21 cellular contexts compared by ENCODE assay signal in genomic region chr1:66613187-66613586, GRCh38.
"Had no signal": no experiment of that assay in that cellular context is flagged by ENCODE, and none has a peak within 500 bp of the region (broad histone marks: within the 10 kb centered on the region; RNA-seq: fewer than 3 reads in every experiment).

No MANE protein-coding gene starts in this region.

- H3K36me3 ChIP-seq: heart right ventricle, tibial artery had no signal

- ATAC-seq: esophagus mucosa, heart right ventricle, left colon, right cardiac atrium had no signal

- H3K4me1 ChIP-seq: heart right ventricle, parathyroid adenoma had no signal

- H3K27ac ChIP-seq: heart right ventricle, parathyroid adenoma, skin epidermis, tibial artery had no signal

- H3K9me3 Mint-ChIP-seq: activated B cell treated with CpG ODN at 0.5 μM for 24 hours; dendritic cell treated with granulocyte-macrophage colony-stimulating factor and Interleukin-4, amounts not matched to agents 40 ng/mL and 50 ng/mL, for 4 days; memory B cell; nephron; stimulated activated naive CD8-positive, alpha-beta T cell treated with anti-CD3 and anti-CD28 coated beads, Interleukin-15, Interleukin-2, amounts not matched to agents 100 ng/mL and 50 ng/mL, for 24 hours had no signal

- H2AFZ ChIP-seq: parathyroid adenoma had no signal

- H3K9me3 ChIP-seq: heart right ventricle, tibial artery had no signal

- DNase-seq: activated B cell treated with CpG ODN at 0.5 μM for 24 hours; activated CD4-positive, alpha-beta T cell treated with anti-CD3 and anti-CD28 coated beads for 4 hours; activated CD4-positive, alpha-beta T cell treated with anti-CD3 and anti-CD28 coated beads, Interleukin-2, amount 50 U/mL, for 48 hours; activated naive CD4-positive, alpha-beta T cell treated with Interleukin-2 at 50 U/mL for 16 hours; activated T-cell treated with anti-CD3 and anti-CD28 coated beads, Interleukin-2, amount 50 U/mL, for 48 hours; aorta; effector memory CD4-positive, alpha-beta T cell; heart right ventricle; left colon; right cardiac atrium; stimulated activated CD4-positive, alpha-beta T cell treated with anti-CD3 and anti-CD28 coated beads, Interleukin-1b, Interleukin-23, amount 100 ng/mL, for 48 hours; substantia nigra; T-helper 9 cell; tibial artery had no signal

- H3K4me3 ChIP-seq: heart right ventricle, skin epidermis, tibial artery had no signal

- H3K27me3 ChIP-seq: heart right ventricle, tibial artery had no signal

- H3K9ac ChIP-seq: parathyroid adenoma had no signal

- H3K36me3 Mint-ChIP-seq: memory B cell had no signal

- H3K27me3 Mint-ChIP-seq: dendritic cell treated with granulocyte-macrophage colony-stimulating factor and Interleukin-4, amounts not matched to agents 40 ng/mL and 50 ng/mL, for 4 days had no signal

- H3K4me1 Mint-ChIP-seq: activated B cell treated with CpG ODN at 0.5 μM for 24 hours, memory B cell had no signal

- H3K27ac Mint-ChIP-seq: activated B cell treated with CpG ODN at 0.5 μM for 24 hours; dendritic cell treated with granulocyte-macrophage colony-stimulating factor and Interleukin-4, amounts not matched to agents 40 ng/mL and 50 ng/mL, for 4 days; memory B cell; nephron; stimulated activated naive CD8-positive, alpha-beta T cell treated with anti-CD3 and anti-CD28 coated beads, Interleukin-15, Interleukin-2, amounts not matched to agents 100 ng/mL and 50 ng/mL, for 24 hours had no signal

- H3K4me3 Mint-ChIP-seq: activated B cell treated with CpG ODN at 0.5 μM for 24 hours; dendritic cell treated with granulocyte-macrophage colony-stimulating factor and Interleukin-4, amounts not matched to agents 40 ng/mL and 50 ng/mL, for 4 days; memory B cell; nephron; stimulated activated naive CD8-positive, alpha-beta T cell treated with anti-CD3 and anti-CD28 coated beads, Interleukin-15, Interleukin-2, amounts not matched to agents 100 ng/mL and 50 ng/mL, for 24 hours had no signal
